25 cellular contexts compared by ENCODE assay signal in the genomic region with DNA sequence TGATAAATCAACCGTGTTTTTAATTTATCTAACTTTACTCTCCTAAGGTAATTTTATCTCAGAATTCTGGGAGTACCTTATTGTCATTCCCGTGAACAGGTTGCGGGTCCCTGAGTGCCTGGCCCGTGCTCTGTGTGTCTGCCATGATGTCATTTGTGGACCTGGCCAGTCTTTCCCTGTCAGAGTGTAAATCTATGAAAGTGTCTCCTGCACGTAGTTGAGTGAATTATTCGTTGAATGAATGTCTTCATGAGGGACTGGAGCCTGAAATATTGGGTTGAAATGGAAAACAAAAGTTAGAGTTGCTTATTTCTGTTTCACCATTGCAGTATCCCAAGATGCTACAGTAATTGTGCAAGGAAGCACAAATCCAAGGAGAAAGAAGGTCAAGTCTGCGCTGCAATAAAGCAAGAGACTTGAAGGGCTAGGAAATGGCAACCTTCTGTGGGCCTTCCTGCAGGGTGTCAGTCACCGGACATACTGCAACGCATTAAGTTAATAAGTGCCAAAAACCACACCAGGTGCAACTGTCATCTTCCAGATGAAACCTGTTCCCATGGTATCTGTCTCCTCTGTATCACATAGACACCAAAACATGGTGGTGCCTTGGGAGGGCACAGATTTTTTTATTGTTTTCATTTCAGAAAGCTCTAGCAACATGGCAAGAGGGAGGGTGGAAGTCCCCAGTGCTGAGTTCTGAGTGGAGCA.
"Had no signal": no experiment of that assay in that cellular context is flagged by ENCODE, and none has a peak within 500 bp of the region (broad histone marks: within the 10 kb centered on the region; RNA-seq: fewer than 3 reads in every experiment).

No MANE protein-coding gene starts in this region.

- ATAC-seq: activated CD4-positive, CD25-positive, alpha-beta regulatory T cell treated with anti-CD3 and anti-CD28 coated beads, Interleukin-2, amount 50 U/mL, for 24 hours; activated CD8-positive, alpha-beta T cell treated with anti-CD3 and anti-CD28 coated beads for 36 hours; activated naive CD4-positive, alpha-beta T cell treated with anti-CD3 and anti-CD28 coated beads, Interleukin-2, amount 50 U/mL, for 72 hours; foreskin keratinocyte; left ventricle myocardium superior; stimulated activated naive CD8-positive, alpha-beta T cell treated with anti-CD3 and anti-CD28 coated beads, Interleukin-15, Interleukin-2, amounts not matched to agents 100 U/mL and 50 U/mL, for 24 hours had no signal

- H3K27me3 ChIP-seq: foreskin keratinocyte, neutrophil, ovary, right atrium auricular region, upper lobe of left lung had no signal

- H3K9me3 ChIP-seq: neutrophil, ovary, prostate gland, right atrium auricular region, upper lobe of left lung had no signal

- H3K36me3 ChIP-seq: neutrophil, ovary, prostate gland, right atrium auricular region, upper lobe of left lung had no signal

- H3K4me3 ChIP-seq: ovary, prostate gland, right atrium auricular region, upper lobe of left lung had no signal

- H3K27ac Mint-ChIP-seq: activated CD4-positive, alpha-beta T cell treated with anti-CD3 and anti-CD28 coated beads, Interleukin-2, amount 10 ng/mL, durations not matched to agents 7 days and 5 days; activated CD8-positive, alpha-beta T cell treated with anti-CD3 and anti-CD28 coated beads for 36 hours; activated naive CD4-positive, alpha-beta T cell treated with anti-CD3 and anti-CD28 coated beads, Interleukin-2, amount 50 U/mL, for 72 hours; brain; nephron; T-helper 2 cell treated with Interferon-gamma antibody and Interleukin-4, amounts not matched to agents 5 μg/mL and 100 μg/mL, for 36 hours had no signal

- H3K36me3 Mint-ChIP-seq: activated naive CD4-positive, alpha-beta T cell treated with anti-CD3 and anti-CD28 coated beads, Interleukin-2, amount 50 U/mL, for 72 hours; brain had no signal

- H3K4me1 ChIP-seq: foreskin keratinocyte, prostate gland, upper lobe of left lung had no signal

- DNase-seq: activated CD4-positive, alpha-beta T cell treated with anti-CD3 and anti-CD28 coated beads, Interleukin-2, amount 10 ng/mL, durations not matched to agents 7 days and 5 days; activated CD8-positive, alpha-beta T cell treated with anti-CD3 and anti-CD28 coated beads for 36 hours; activated gamma-delta T cell treated with Interleukin-2 at 50 U/mL for 16 hours; activated T-cell treated with anti-CD3 and anti-CD28 coated beads, Interleukin-2, amount 50 U/mL, for 1 hour; aorta; caudate nucleus; dermis blood vessel endothelial cell; effector CD8-positive, alpha-beta T cell; foreskin keratinocyte; hippocampal formation; left ventricle myocardium superior; mammary epithelial cell; ovary; stimulated activated CD4-positive, alpha-beta T cell treated with anti-CD3 and anti-CD28 coated beads, Interleukin-4, amount 100 ng/mL, for 4 hours; stimulated activated naive CD8-positive, alpha-beta T cell treated with anti-CD3 and anti-CD28 coated beads, Interleukin-15, Interleukin-2, amounts not matched to agents 100 U/mL and 50 U/mL, for 24 hours; upper lobe of left lung had no signal

- H3K9me3 Mint-ChIP-seq: activated CD4-positive, alpha-beta T cell treated with anti-CD3 and anti-CD28 coated beads, Interleukin-2, amount 10 ng/mL, durations not matched to agents 7 days and 5 days; activated CD8-positive, alpha-beta T cell treated with anti-CD3 and anti-CD28 coated beads for 36 hours; activated naive CD4-positive, alpha-beta T cell treated with anti-CD3 and anti-CD28 coated beads, Interleukin-2, amount 50 U/mL, for 72 hours; brain; nephron; T-helper 2 cell treated with Interferon-gamma antibody and Interleukin-4, amounts not matched to agents 5 μg/mL and 100 μg/mL, for 36 hours had no signal

- H3K27ac ChIP-seq: foreskin keratinocyte, neutrophil, ovary, prostate gland, right atrium auricular region, upper lobe of left lung, VCaP had no signal

- H3K27me3 Mint-ChIP-seq: activated CD4-positive, alpha-beta T cell treated with anti-CD3 and anti-CD28 coated beads, Interleukin-2, amount 10 ng/mL, durations not matched to agents 7 days and 5 days; activated CD8-positive, alpha-beta T cell treated with anti-CD3 and anti-CD28 coated beads for 36 hours; brain had no signal

- H3K4me3 Mint-ChIP-seq: activated CD4-positive, alpha-beta T cell treated with anti-CD3 and anti-CD28 coated beads, Interleukin-2, amount 10 ng/mL, durations not matched to agents 7 days and 5 days; activated CD8-positive, alpha-beta T cell treated with anti-CD3 and anti-CD28 coated beads for 36 hours; brain; nephron; T-helper 2 cell treated with Interferon-gamma antibody and Interleukin-4, amounts not matched to agents 5 μg/mL and 100 μg/mL, for 36 hours had no signal
